ENCODE assay signal across 20 cellular contexts in genomic region chr20:25179439-25180089, GRCh38. TPM values are rescaled to one million over a fixed set of nuclear protein-coding genes. Genes with fewer than 3 reads are reported as not detected.
DNase-seq lines count a peak whose midpoint lies in the region; ATAC-seq, FAIRE-seq and TF ChIP-seq lines count a peak whose summit lies in the region.
"Had no signal": no experiment of that assay in that cellular context is flagged by ENCODE, and none has a peak within 500 bp of the region (broad histone marks: within the 10 kb centered on the region; RNA-seq: fewer than 3 reads in every experiment).

No MANE protein-coding gene starts in this region.

- no peaks in the 10 kb centered on the region for H3K9me1 ChIP-seq in K562 (ENCODE audit: control insufficient read depth, insufficient read depth, low read length)
- no peaks in the 10 kb centered on the region for H3K9me1 ChIP-seq in keratinocyte (ENCODE audit: control insufficient read depth, extremely low read depth, insufficient read depth, low read length)

- no peak for FAIRE-seq in K562 (lab: Jason Lieb, UNC)
- FAIRE-seq in keratinocyte (lab: Jason Lieb, UNC) = no peak
- FAIRE-seq: D721Med had no signal

- in situ Hi-C loops in K562 (cut with MboI) = loop anchor here (10.0 kb wide), 1 partner anchor 175 kb away; no protein-coding TSS in a partner anchor

- POLR2A ChIA-PET in K562 (lab: Yijun Ruan, JAX) = no interaction called here

- H3K27ac ChIP-seq in right cardiac atrium (ENCODE audit: low read length) = no peak overlapping the region
- H3K27ac ChIP-seq in left ventricle myocardium inferior (replicated peaks) = no peak overlapping the region
- no peak overlapping the region for H3K27ac ChIP-seq in K562 (ENCODE audit: extremely low read depth, low read depth, low read length)
- peak overlapping the region; percentile 41 for H3K27ac ChIP-seq in keratinocyte (ENCODE audit: control insufficient read depth, insufficient read depth, low read length)
- H3K27ac ChIP-seq: heart right ventricle, KMS-11, neutrophil had no signal

- H3K4me3 ChIP-seq in right cardiac atrium (ENCODE audit: low read length) (no peak overlapping the region), left ventricle myocardium inferior (no peak overlapping the region), K562 (no peak overlapping the region), keratinocyte (ENCODE audit: control insufficient read depth in 2 of 3, extremely low read depth in 1 of 3, insufficient read depth in 2 of 3, low read depth in 1 of 3, low read length in 3 of 3) (no peak overlapping the region)
- H3K4me3 ChIP-seq: heart right ventricle, psoas muscle had no signal

- no peak for TF ChIP-seq RAD21 in K562 (CRISPR knock-in tag; conservative IDR thresholded peaks at IDR 0.05 in 1 of 2, IDR thresholded peaks at IDR 0.05 in 1 of 2)

- dilution Hi-C loops in keratinocyte (cut with MboI; ENCODE audit: extremely low pct_ligation_motif_present, low sequenced_read_pairs) = no loop called here

- no peaks in the 10 kb centered on the region for H3K36me3 ChIP-seq in left ventricle myocardium inferior
- no peaks in the 10 kb centered on the region for H3K36me3 ChIP-seq in K562 (ENCODE audit: control insufficient read depth, insufficient read depth, low read length)
- no peaks in the 10 kb centered on the region for H3K36me3 ChIP-seq in keratinocyte (ENCODE audit: control insufficient read depth in 2 of 2, extremely low read depth in 1 of 2, insufficient read depth in 2 of 2, low read length in 2 of 2)
- H3K36me3 ChIP-seq: heart right ventricle, neutrophil had no signal

- DNase-seq in right cardiac atrium (no peak), left ventricle myocardium inferior (no peak), K562 (ENCODE audit: extremely low read depth in 1 of 4, low spot score in 3 of 4) (no peak), keratinocyte (ENCODE audit: low read depth, low spot score) (no peak), cortex of kidney (lab: John Stamatoyannopoulos, UW) (no peak), HT-29 (ENCODE audit: low spot score) (no peak)
- DNase-seq: activated CD8-positive, alpha-beta memory T cell treated with anti-CD3 and anti-CD28 coated beads, Interleukin-2, amount 50 U/mL, for 48 hours; activated naive CD4-positive, alpha-beta T cell treated with anti-CD3 and anti-CD28 coated beads, Interleukin-2, amount 50 U/mL, for 16 hours; effector CD4-positive, alpha-beta T cell; GF-D8; heart right ventricle; kidney; naive B cell; NCI-H524 treated with DMSO at 0.1 percent for 48 hours had no signal

- H3K4me1 ChIP-seq in right cardiac atrium (ENCODE audit: control insufficient read depth, insufficient read depth, low read length) (peaks cover 4% of the 10 kb centered on the region), left ventricle myocardium inferior (peaks cover 6% of the 10 kb centered on the region), K562 (replicated peaks in 1 of 2; ENCODE audit: control insufficient read depth in 2 of 2, insufficient read depth in 2 of 2, low read length in 2 of 2) (peaks cover 0 to 3% of the 10 kb centered on the region in 2 experiments; a peak in 1 of 5 replicates), keratinocyte (ENCODE audit: control insufficient read depth, extremely low read depth, insufficient read depth, low read length) (peaks cover 23% of the 10 kb centered on the region)

- ATAC-seq in right cardiac atrium (peak; percentile 28 to 29), K562 (no peak), GM21360 (IDR thresholded peaks at IDR 0.05; ENCODE audit: unreplicated experiment) (no peak), HG02981 (IDR thresholded peaks at IDR 0.05; ENCODE audit: unreplicated experiment) (no peak)

- H4K20me1 ChIP-seq in K562 (replicated peaks; ENCODE audit: control insufficient read depth, insufficient read depth, low read length) (no peaks in the 10 kb centered on the region), keratinocyte (ENCODE audit: control insufficient read depth, extremely low read depth, insufficient read depth, low read length) (no peaks in the 10 kb centered on the region)

- TF ChIP-seq CTCF in left ventricle myocardium inferior (IDR thresholded peaks at IDR 0.05; ENCODE audit: borderline replicate concordance) (no peak), K562 (IDR thresholded peaks at IDR 0.05 in 2 of 3, conservative IDR thresholded peaks at IDR 0.05 in 1 of 3; ENCODE audit: insufficient read depth in 2 of 3, low read depth in 1 of 3, low read length in 3 of 3) (no peak), keratinocyte (optimal IDR thresholded peaks at IDR 0.05 in 1 of 3, IDR thresholded peaks at IDR 0.05 in 1 of 3, conservative IDR thresholded peaks at IDR 0.05 in 1 of 3; ENCODE audit: extremely low read depth in 1 of 3, insufficient read depth in 2 of 3, low read length in 3 of 3) (no peak)

- H3K9ac ChIP-seq in K562 (ENCODE audit: insufficient read depth in 1 of 2, low read depth in 2 of 2, low read length in 2 of 2) (no peak overlapping the region), keratinocyte (ENCODE audit: control insufficient read depth, extremely low read depth, insufficient read depth, low read length) (no peak overlapping the region)
- H3K9ac ChIP-seq: KMS-11 had no signal

- no peak overlapping the region for H2AFZ ChIP-seq in K562 (ENCODE audit: low read depth, low read length)
- H2AFZ ChIP-seq in keratinocyte (ENCODE audit: control insufficient read depth, low read length) = no peak overlapping the region

- TF ChIP-seq EP300 in K562 (IDR thresholded peaks at IDR 0.05; ENCODE audit: low read length) = no peak

- no peak overlapping the region for H3K4me2 ChIP-seq in K562 (ENCODE audit: insufficient read depth, low read length)
- H3K4me2 ChIP-seq in keratinocyte (ENCODE audit: control insufficient read depth, extremely low read depth, insufficient read depth, low read depth, low read length) = peak overlapping the region; percentile 48
- H3K4me2 ChIP-seq: KMS-11 had no signal

- intact Hi-C loops in right cardiac atrium (cut with DNase I) = loop anchor here (5.0 to 10.0 kb wide), 6 partner anchors 55 to 225 kb away; partner anchors contain the start of gene GINS1 (in 1 of the 4)
- intact Hi-C loops in left ventricle myocardium inferior (cut with micrococcal nuclease) = loop anchor here (10.0 kb wide), 1 partner anchor 185 kb away; the partner anchor contains the start of gene APMAP
- intact Hi-C loops in K562 (cut with micrococcal nuclease) = loop anchor here (2.0 to 10.0 kb wide), 2 partner anchors 105 to 185 kb away; no protein-coding TSS in a partner anchor

- no peaks in the 10 kb centered on the region for H3K27me3 ChIP-seq in right cardiac atrium (ENCODE audit: control insufficient read depth, insufficient read depth)
- H3K27me3 ChIP-seq in left ventricle myocardium inferior (ENCODE audit: low read depth) = no peaks in the 10 kb centered on the region
- 0 out of 5 replicates have a peak, but pooled peaks cover 0 to 8% of the 10 kb centered on the region in 2 experiments for H3K27me3 ChIP-seq in K562 (ENCODE audit: control insufficient read depth in 2 of 2, insufficient read depth in 2 of 2, low read length in 2 of 2)
- H3K27me3 ChIP-seq in keratinocyte (ENCODE audit: control insufficient read depth, extremely low read depth, insufficient read depth, low read length) = no peaks in the 10 kb centered on the region
- H3K27me3 ChIP-seq: heart right ventricle had no signal

- no peak for TF ChIP-seq POLR2A in K562 (conservative IDR thresholded peaks at IDR 0.05)

- H3K79me2 ChIP-seq in K562 (ENCODE audit: control insufficient read depth, insufficient read depth, low read length) = no peaks in the 10 kb centered on the region
- H3K79me2 ChIP-seq in keratinocyte (ENCODE audit: control insufficient read depth, insufficient read depth, low read length) = no peaks in the 10 kb centered on the region

- H3K9me3 ChIP-seq in right cardiac atrium (ENCODE audit: control insufficient read depth, low read length) (no peaks in the 10 kb centered on the region), left ventricle myocardium inferior (replicated peaks) (peaks cover 29% of the 10 kb centered on the region), K562 (replicated peaks; ENCODE audit: control insufficient read depth, insufficient read depth, low read depth, low read length) (no peaks in the 10 kb centered on the region), keratinocyte (ENCODE audit: control insufficient read depth, low read depth, low read length) (no peaks in the 10 kb centered on the region)
- H3K9me3 ChIP-seq: neutrophil had no signal

- CTCF ChIA-PET in K562 (lab: Yijun Ruan, JAX; ENCODE audit: low intra/inter-chr PET ratio) = interaction anchor here (1.6 kb wide), 1 partner anchor 184 kb away, joined by 12 read pairs; no protein-coding TSS in a partner anchor

- BruUV-seq in K562 (replicated peaks; lab: Mats Ljungman, UMichigan) = no TSS peak

- WGBS in right cardiac atrium = 57% methylated on average over 15 of the region's 15 CpGs
- 14% methylated on average over 15 of the region's 15 CpGs for WGBS in K562 (ENCODE audit: insufficient coverage, low coverage, missing lambda C conversion rate)

RNA-seq across cellular contexts. Expression of gene ENTPD6, which starts 15.9 kb away (rescaled TPM):
- total RNA-seq in right cardiac atrium (100 to 1,000 TPM; 102 to 132 (median 127) TPM), left ventricle myocardium inferior (106 TPM), K562 (2014; rRNA removed) (26.6 and 32.9 TPM in 2 replicates), K562 (2014; rRNA removed; fragmentation: Illumina TruSeq; extraction: Trizol) (12.7 and 13.8 TPM in 2 replicates), K562 (2015; rRNA removed; fragmentation: Illumina TruSeq; extraction: Trizol) (20.8 and 22.4 TPM in 2 replicates), K562 (2021) (33.0 and 35.9 TPM in 2 replicates)
- polyA plus RNA-seq in right cardiac atrium (146 TPM), K562 (2011; rRNA removed) (34.2 and 43.3 TPM in 2 replicates), K562 (2014; fragmentation: Illumina TruSeq; extraction: Trizol) (22.1 and 29.6 TPM in 2 replicates), K562 (2014; fragmentation: Nextera tagmentation; extraction: Ambion mirVana) (1 to 10 TPM in 1 of 2 experiments, under 1 TPM in 1; 0.82 to 1.5 TPM), K562 (2014; rRNA removed) (36.8 and 39.9 TPM in 2 replicates), keratinocyte (57.8 to 62.0 TPM (median 58.0 TPM) in 3 replicates)
- 56.6 and 135 TPM in 2 replicates for total RNA-seq in K562 (2011; cell fraction: chromatin; rRNA removed; ENCODE audit: low replicate concordance)
- total RNA-seq in K562 (2011; cell fraction: nucleolus; rRNA removed) = 102 and 113 TPM in 2 replicates
- 81.2 and 97.1 TPM in 2 replicates for total RNA-seq in K562 (2011; cell fraction: nucleoplasm; rRNA removed)
- polyA plus RNA-seq in K562 (2011; cell fraction: cytosol; rRNA removed) = 45.3 and 53.6 TPM in 2 replicates
- polyA plus RNA-seq in K562 (2011; cell fraction: nucleus; rRNA removed) = 192 and 227 TPM in 2 replicates
- 30.6 and 41.1 TPM in 2 replicates for polyA plus RNA-seq in K562 (2012)
- 20.7 and 22.9 TPM in 2 replicates for polyA minus RNA-seq in K562 (2011; rRNA and poly(A)+ RNA removed)
- polyA minus RNA-seq in K562 (2011; cell fraction: cytosol; rRNA and poly(A)+ RNA removed) = 15.2 and 17.5 TPM in 2 replicates
- polyA minus RNA-seq in K562 (2011; cell fraction: nucleus; rRNA and poly(A)+ RNA removed) = 27.6 and 47.0 TPM in 2 replicates
- 21.1 TPM for polyA plus RNA-seq in keratinocyte (2011; ENCODE audit: low read depth)
- 34.1 and 47.9 TPM in 2 replicates for polyA plus RNA-seq in keratinocyte (2011; cell fraction: cytosol; rRNA removed)
- polyA plus RNA-seq in keratinocyte (2011; cell fraction: nucleus; rRNA removed) = 110 and 122 TPM in 2 replicates
- polyA plus RNA-seq in keratinocyte (2012; ENCODE audit: low replicate concordance) = 45.3 and 56.1 TPM in 2 replicates
- polyA minus RNA-seq in keratinocyte = 55.2 to 77.9 TPM (median 63.6 TPM) in 3 replicates
- 44.1 TPM for polyA minus RNA-seq in keratinocyte (2011; cell fraction: cytosol; rRNA and poly(A)+ RNA removed)
- 48.5 and 57.2 TPM in 2 replicates for polyA minus RNA-seq in keratinocyte (2011; cell fraction: nucleus; rRNA and poly(A)+ RNA removed)
- 206 and 211 TPM in 2 replicates for total RNA-seq in HT-29 (2014; rRNA removed; shearing (Covaris generic))

Comparison
In these comparisons a context has a peak if more than half of its experiments do, and no peak if none do; other contexts are left out.
1. ATAC-seq: peak in right cardiac atrium (2 of 2); none in K562 (single experiment), GM21360 (single experiment) and HG02981 (single experiment).